In genomic region chr14:47624126-47624525, GRCh38 we compare ENCODE assay signal across 4 cellular contexts. TPM values are rescaled to one million over a fixed set of nuclear protein-coding genes. Genes with fewer than 3 reads are reported as not detected.
"Had no signal": no experiment of that assay in that cellular context is flagged by ENCODE, and none has a peak within 500 bp of the region (broad histone marks: within the 10 kb centered on the region; RNA-seq: fewer than 3 reads in every experiment).

No MANE protein-coding gene starts in this region.

RNA-seq across cellular contexts. Expression of gene MDGA2, which starts 51.3 kb away (rescaled TPM):
- total RNA-seq: HepG2, HT-29, IMR-90 had no signal
- polyA plus RNA-seq: HepG2, IgD-negative memory B cell had no signal
